Comparison of ENCODE assay signal across 11 cellular contexts in the genomic region with DNA sequence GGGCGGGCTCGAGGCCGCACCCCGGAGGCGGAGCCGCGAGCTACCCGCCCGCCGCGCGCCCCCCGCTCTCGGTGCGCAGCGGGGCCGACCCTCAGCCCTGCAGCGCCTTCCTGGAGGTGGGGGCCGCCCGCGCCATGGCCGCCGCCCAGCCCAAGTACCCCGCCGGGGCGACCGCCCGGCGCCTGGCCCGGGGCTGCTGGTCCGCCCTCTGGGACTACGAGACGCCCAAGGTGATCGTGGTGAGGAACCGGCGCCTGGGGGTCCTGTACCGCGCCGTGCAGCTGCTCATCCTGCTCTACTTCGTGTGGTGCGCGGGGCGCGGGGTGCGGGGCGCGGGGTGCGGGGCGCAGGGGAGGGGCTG. TPM values are rescaled to one million over a fixed set of nuclear protein-coding genes. Genes with fewer than 3 reads are reported as not detected.
DNase-seq lines count a peak whose midpoint lies in the region; ATAC-seq, FAIRE-seq and TF ChIP-seq lines count a peak whose summit lies in the region.
"Had no signal": no experiment of that assay in that cellular context is flagged by ENCODE, and none has a peak within 500 bp of the region (broad histone marks: within the 10 kb centered on the region; RNA-seq: fewer than 3 reads in every experiment).

A gene (plus strand): TSS at position 94 of the 361 bp plus-strand sequence. CDS start 41 bp downstream, at position 135.

- H3K36me3 Mint-ChIP-seq in activated naive CD4-positive, alpha-beta T cell treated with anti-CD3 and anti-CD28 coated beads, Interleukin-2, amount 50 U/mL, for 24 hours, result peaks cover 3% of the 10 kb centered on the region
- peaks cover 10 to 26% of the 10 kb centered on the region in 2 donors for H3K36me3 Mint-ChIP-seq in activated naive CD4-positive, alpha-beta T cell treated with anti-CD3 and anti-CD28 coated beads, Interleukin-2, amount 50 U/mL, for 72 hours
- peaks cover 7% of the 10 kb centered on the region for H3K36me3 Mint-ChIP-seq in type B pancreatic cell

- H3K27ac Mint-ChIP-seq in activated naive CD4-positive, alpha-beta T cell treated with anti-CD3 and anti-CD28 coated beads, Interleukin-2, amount 50 U/mL, for 24 hours, result peak within 1 kb of the TSS; percentile 84
- H3K27ac Mint-ChIP-seq in activated naive CD4-positive, alpha-beta T cell treated with anti-CD3 and anti-CD28 coated beads, Interleukin-2, amount 50 U/mL, for 72 hours, result peak within 1 kb of the TSS in 1 of 2 donors; percentile 98
- H3K27ac Mint-ChIP-seq in type B pancreatic cell, result peak within 1 kb of the TSS; percentile 56

- peak within 1 kb of the TSS; percentile 36 for H3K4me3 ChIP-seq in WERI-Rb-1 (ENCODE audit: low read depth, low read length)

- no peak for TF ChIP-seq POLR2A in GM12892 (IDR thresholded peaks at IDR 0.05; ENCODE audit: low read depth, low read length)

- H3K4me3 Mint-ChIP-seq in activated naive CD4-positive, alpha-beta T cell treated with anti-CD3 and anti-CD28 coated beads, Interleukin-2, amount 50 U/mL, for 24 hours, result peak within 1 kb of the TSS; percentile 75
- H3K4me3 Mint-ChIP-seq in type B pancreatic cell, result peak within 1 kb of the TSS; percentile 85

- TF ChIP-seq CTCF in WERI-Rb-1 (IDR thresholded peaks at IDR 0.05; ENCODE audit: low read depth, low read length) (no peak), type B pancreatic cell (conservative IDR thresholded peaks at IDR 0.05) (no peak)

- no peak for ATAC-seq in activated naive CD4-positive, alpha-beta T cell treated with anti-CD3 and anti-CD28 coated beads, Interleukin-2, amount 50 U/mL, for 72 hours

- no peak for FAIRE-seq in GM12892 (lab: Jason Lieb, UNC)

- peaks cover 21% of the 10 kb centered on the region for H3K27me3 Mint-ChIP-seq in activated naive CD4-positive, alpha-beta T cell treated with anti-CD3 and anti-CD28 coated beads, Interleukin-2, amount 50 U/mL, for 24 hours
- peaks cover 35% of the 10 kb centered on the region for H3K27me3 Mint-ChIP-seq in type B pancreatic cell

- peaks cover 24% of the 10 kb centered on the region for H3K27me3 ChIP-seq in WERI-Rb-1 (ENCODE audit: insufficient read depth, low read depth, severe bottlenecking)

- H3K4me1 Mint-ChIP-seq in activated naive CD4-positive, alpha-beta T cell treated with anti-CD3 and anti-CD28 coated beads, Interleukin-2, amount 50 U/mL, for 24 hours, result peaks cover 14% of the 10 kb centered on the region
- peaks cover 24% of the 10 kb centered on the region for H3K4me1 Mint-ChIP-seq in type B pancreatic cell (ENCODE audit: unreplicated experiment)

- peaks cover 10% of the 10 kb centered on the region for H3K36me3 ChIP-seq in WERI-Rb-1

- no peak for DNase-seq in activated naive CD4-positive, alpha-beta T cell treated with anti-CD3 and anti-CD28 coated beads, Interleukin-2, amount 50 U/mL, for 72 hours (ENCODE audit: low spot score in 2 of 2)
- DNase-seq in WERI-Rb-1, result no peak
- DNase-seq in islet precursor cell, result peak; percentile 58
- peak; percentile 69 for DNase-seq in type B pancreatic cell (ENCODE audit: extremely low spot score, unreplicated experiment)
- DNase-seq in stimulated activated naive CD4-positive, alpha-beta T cell (lab: John Stamatoyannopoulos, UW), result no peak
- no peak for DNase-seq in GM12892 (ENCODE audit: insufficient read length)
- no peak for DNase-seq in central memory CD4-positive, alpha-beta T cell
- DNase-seq: dermis blood vessel endothelial cell, midbrain, NCI-H1694 had no signal

- no peaks in the 10 kb centered on the region for H3K9me3 Mint-ChIP-seq in activated naive CD4-positive, alpha-beta T cell treated with anti-CD3 and anti-CD28 coated beads, Interleukin-2, amount 50 U/mL, for 24 hours
- H3K9me3 Mint-ChIP-seq in activated naive CD4-positive, alpha-beta T cell treated with anti-CD3 and anti-CD28 coated beads, Interleukin-2, amount 50 U/mL, for 72 hours, result peaks cover 0 to 18% of the 10 kb centered on the region in 2 donors
- peaks cover 3% of the 10 kb centered on the region for H3K9me3 Mint-ChIP-seq in type B pancreatic cell

- peaks cover 11% of the 10 kb centered on the region for H3K9me3 ChIP-seq in WERI-Rb-1 (ENCODE audit: severe bottlenecking)

- H3K27ac ChIP-seq in WERI-Rb-1, result no peak within 1 kb of the TSS

RNA-seq across cellular contexts. Expression of the gene that starts here (rescaled TPM):
- total RNA-seq in activated naive CD4-positive, alpha-beta T cell treated with anti-CD3 and anti-CD28 coated beads, Interleukin-2, amount 50 U/mL, for 72 hours, result not detected
- 2.8 and 5.4 TPM in 2 replicates for total RNA-seq in type B pancreatic cell (ENCODE audit: low replicate concordance)
- polyA plus RNA-seq in GM12892 (2012; ENCODE audit: missing spikeins), result not detected

Comparison
In these comparisons a context has a peak if more than half of its experiments do, and no peak if none do; other contexts are left out.
1. DNase-seq: peak in islet precursor cell (single experiment) and type B pancreatic cell (single experiment); none in activated naive CD4-positive, alpha-beta T cell treated with anti-CD3 and anti-CD28 coated beads, Interleukin-2, amount 50 U/mL, for 72 hours (0 of 2), WERI-Rb-1 (single experiment), stimulated activated naive CD4-positive, alpha-beta T cell (0 of 6), GM12892 (single experiment) and central memory CD4-positive, alpha-beta T cell (single experiment).